ENCODE assay signal across 8 cellular contexts in the genomic region with DNA sequence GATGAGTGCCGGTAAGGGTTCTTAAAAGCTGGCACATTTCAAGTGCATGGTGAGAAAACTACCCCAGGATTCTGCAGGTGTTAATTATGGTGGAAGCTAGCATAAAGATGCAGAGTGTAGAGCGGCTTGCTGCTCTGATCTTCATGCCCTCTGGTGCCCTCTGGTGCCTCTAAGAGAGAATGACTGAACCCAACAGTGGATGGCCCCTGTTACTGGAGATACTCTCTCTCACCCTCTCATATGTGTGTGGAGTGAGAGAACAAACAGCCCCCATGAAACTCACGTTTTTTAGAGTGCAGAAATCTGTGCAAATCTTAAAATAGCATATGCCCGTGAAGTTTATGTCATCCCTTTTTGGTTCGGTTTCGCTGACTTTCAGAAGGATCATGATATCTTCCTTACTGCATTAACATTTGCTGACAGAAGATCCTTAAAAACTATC.
DNase-seq lines count a peak whose midpoint lies in the region; ATAC-seq lines count a peak whose summit lies in the region.

No MANE protein-coding gene starts in this region.

- no peak overlapping the region for H3K27ac ChIP-seq in substantia nigra (ENCODE audit: low read depth, low read length, poor library complexity, severe bottlenecking)

- ATAC-seq in GM19468 (IDR thresholded peaks at IDR 0.05; ENCODE audit: extremely low read depth, unreplicated experiment) (peak; percentile 77), HG03520 (IDR thresholded peaks at IDR 0.05; ENCODE audit: unreplicated experiment) (peak; percentile 99)

- DNase-seq in DMS 273 (lab: John Stamatoyannopoulos, UW; ENCODE audit: unreplicated experiment): peak; percentile 67
- DNase-seq in NCI-H748 (lab: John Stamatoyannopoulos, UW; ENCODE audit: unreplicated experiment): peak; percentile 33
- DNase-seq in activated CD4-positive, alpha-beta T cell treated with anti-CD3 and anti-CD28 coated beads, Interleukin-2, amount 50 U/mL, for 4 hours: peak; percentile 4 to 9
- DNase-seq in epidermal melanocyte (ENCODE audit: insufficient read length, low spot score): peak; percentile 45
- peak; percentile 72 for DNase-seq in myocyte (ENCODE audit: low read depth)
- peak in 42 of 49 donors; percentile 1 to 71 (median 26) for DNase-seq in substantia nigra (lab: John Stamatoyannopoulos, UW)

Comparison
In these comparisons a context has a peak if more than half of its experiments do, and no peak if none do; other contexts are left out.
1. DNase-seq: peak in every context shown above with its lines; median percentile 72 in myocyte; 67 in DMS 273; 45 in epidermal melanocyte; 33 in NCI-H748; 26 in substantia nigra; 6 in activated CD4-positive, alpha-beta T cell treated with anti-CD3 and anti-CD28 coated beads, Interleukin-2, amount 50 U/mL, for 4 hours.